ENCODE assay signal across 18 cellular contexts in genomic region chr7:111530356-111530668, GRCh38. TPM values are rescaled to one million over a fixed set of nuclear protein-coding genes. Genes with fewer than 3 reads are reported as not detected.
DNase-seq lines count a peak whose midpoint lies in the region; ATAC-seq, FAIRE-seq and TF ChIP-seq lines count a peak whose summit lies in the region.
"Had no signal": no experiment of that assay in that cellular context is flagged by ENCODE, and none has a peak within 500 bp of the region (broad histone marks: within the 10 kb centered on the region; RNA-seq: fewer than 3 reads in every experiment).

No MANE protein-coding gene starts in this region.

- ATAC-seq in A549 (peak; percentile 44 to 66; a peak in 4 of 6 replicates), RWPE2 (ENCODE audit: low read depth) (no peak), K562 (no peak)
- no peak for ATAC-seq in stimulated activated memory B cell treated with anti-CD40 and anti-IgM and Interleukin-4, amounts not matched to agents 10 μg/mL and 1 μg/mL and 100 μg/mL, for 72 hours

- CTCF ChIA-PET in A549 (lab: Yijun Ruan, JAX): no interaction called here
- CTCF ChIA-PET in K562 (lab: Yijun Ruan, JAX; ENCODE audit: low intra/inter-chr PET ratio): interaction anchor here (0.6 kb wide), 1 partner anchor 38 kb away, joined by 4 read pairs; no protein-coding TSS in a partner anchor

- no peaks in the 10 kb centered on the region for H3K27me3 Mint-ChIP-seq in stimulated activated memory B cell treated with anti-CD40 and anti-IgM and Interleukin-4, amounts not matched to agents 10 μg/mL and 1 μg/mL and 100 μg/mL, for 72 hours
- peaks cover 0 to 3% (median 0%) of the 10 kb centered on the region in 3 donors for H3K27me3 Mint-ChIP-seq in CD14-positive monocyte (ENCODE audit: low read depth in 3 of 3)
- H3K27me3 Mint-ChIP-seq in type B pancreatic cell: no peaks in the 10 kb centered on the region
- H3K27me3 Mint-ChIP-seq: B cell; CD4-positive, alpha-beta T cell had no signal

- H3K27me3 ChIP-seq in RWPE2 (ENCODE audit: insufficient read depth, poor library complexity, severe bottlenecking) (no peaks in the 10 kb centered on the region), K562 (ENCODE audit: control insufficient read depth in 2 of 2, insufficient read depth in 2 of 2, low read length in 2 of 2) (no peaks in the 10 kb centered on the region), transverse colon (no peaks in the 10 kb centered on the region)
- H3K27me3 ChIP-seq: BLaER1 had no signal

- no peak overlapping the region for H3K4me3 Mint-ChIP-seq in stimulated activated memory B cell treated with anti-CD40 and anti-IgM and Interleukin-4, amounts not matched to agents 10 μg/mL and 1 μg/mL and 100 μg/mL, for 72 hours
- H3K4me3 Mint-ChIP-seq in CD14-positive monocyte (no peak overlapping the region), type B pancreatic cell (no peak overlapping the region)
- H3K4me3 Mint-ChIP-seq: B cell; CD4-positive, alpha-beta T cell; HFFc6 had no signal

- H3K36me3 ChIP-seq in RWPE2 (ENCODE audit: low read depth): peaks cover 7% of the 10 kb centered on the region; the same call in 1 of the 2 replicates
- H3K36me3 ChIP-seq in K562 (ENCODE audit: control insufficient read depth, insufficient read depth, low read length): no peaks in the 10 kb centered on the region
- no peaks in the 10 kb centered on the region for H3K36me3 ChIP-seq in transverse colon
- H3K36me3 ChIP-seq: BLaER1, HAP-1 had no signal

- no peak overlapping the region for H2AFZ ChIP-seq in K562 (ENCODE audit: low read depth, low read length)

- TF ChIP-seq CTCF in A549 (IDR thresholded peaks at IDR 0.05) (no peak), RWPE2 (IDR thresholded peaks at IDR 0.05; ENCODE audit: poor library complexity, severe bottlenecking) (no peak), K562 (IDR thresholded peaks at IDR 0.05 in 2 of 3, conservative IDR thresholded peaks at IDR 0.05 in 1 of 3; ENCODE audit: insufficient read depth in 2 of 3, low read depth in 1 of 3, low read length in 3 of 3) (no peak), transverse colon (IDR thresholded peaks at IDR 0.05) (no peak), CD14-positive monocyte (IDR thresholded peaks at IDR 0.05) (no peak), type B pancreatic cell (conservative IDR thresholded peaks at IDR 0.05) (no peak)

- H3K79me2 ChIP-seq in K562 (ENCODE audit: control insufficient read depth, insufficient read depth, low read length): no peaks in the 10 kb centered on the region

- TF ChIP-seq POLR2A in A549 (IDR thresholded peaks at IDR 0.05; ENCODE audit: low read length) (no peak), K562 (conservative IDR thresholded peaks at IDR 0.05) (no peak), transverse colon (IDR thresholded peaks at IDR 0.05) (no peak)

- BruUV-seq in K562 (replicated peaks; lab: Mats Ljungman, UMichigan): no TSS peak

- peak overlapping the region; percentile 61 for H3K27ac Mint-ChIP-seq in stimulated activated memory B cell treated with anti-CD40 and anti-IgM and Interleukin-4, amounts not matched to agents 10 μg/mL and 1 μg/mL and 100 μg/mL, for 72 hours
- H3K27ac Mint-ChIP-seq in CD14-positive monocyte (no peak overlapping the region), type B pancreatic cell (no peak overlapping the region)
- H3K27ac Mint-ChIP-seq: B cell; CD4-positive, alpha-beta T cell; HFFc6 had no signal

- peaks cover 60% of the 10 kb centered on the region for H3K4me1 Mint-ChIP-seq in stimulated activated memory B cell treated with anti-CD40 and anti-IgM and Interleukin-4, amounts not matched to agents 10 μg/mL and 1 μg/mL and 100 μg/mL, for 72 hours
- H3K4me1 Mint-ChIP-seq in CD14-positive monocyte (peaks cover 24% of the 10 kb centered on the region), type B pancreatic cell (ENCODE audit: unreplicated experiment) (peaks cover 15% of the 10 kb centered on the region)

- H3K9ac ChIP-seq in K562 (ENCODE audit: insufficient read depth in 1 of 2, low read depth in 2 of 2, low read length in 2 of 2): no peak overlapping the region
- H3K9ac ChIP-seq: BLaER1 had no signal

- POLR2A ChIA-PET in A549 (lab: Yijun Ruan, JAX) (no interaction called here), K562 (lab: Yijun Ruan, JAX) (no interaction called here)

- DNase-seq in A549 (ENCODE audit: low read depth in 1 of 2, low spot score in 1 of 2) (no peak), RWPE2 (ENCODE audit: low spot score) (no peak), K562 (ENCODE audit: extremely low read depth in 1 of 4, low spot score in 3 of 4) (no peak), transverse colon (no peak), CD14-positive monocyte (ENCODE audit: low spot score) (no peak), type B pancreatic cell (ENCODE audit: extremely low spot score, unreplicated experiment) (no peak)
- DNase-seq: Caco-2; CD4-positive, alpha-beta T cell; DMS153; DND-41; GOT3; HFFc6 had no signal

- H3K4me1 ChIP-seq in A549: peaks cover 65% of the 10 kb centered on the region
- H3K4me1 ChIP-seq in RWPE2 (ENCODE audit: insufficient read depth, poor library complexity, severe bottlenecking): no peaks in the 10 kb centered on the region
- H3K4me1 ChIP-seq in K562 (replicated peaks in 1 of 2; ENCODE audit: control insufficient read depth in 2 of 2, insufficient read depth in 2 of 2, low read length in 2 of 2): peaks cover 0 to 26% of the 10 kb centered on the region in 2 experiments; a peak in 3 of 5 replicates
- H3K4me1 ChIP-seq in transverse colon: peaks cover 0 to 11% (median 0%) of the 10 kb centered on the region in 4 donors
- H3K4me1 ChIP-seq: Caco-2 had no signal

- H3K4me2 ChIP-seq in A549: peak overlapping the region; percentile 74
- H3K4me2 ChIP-seq in K562 (ENCODE audit: insufficient read depth, low read length): no peak overlapping the region
- H3K4me2 ChIP-seq: BLaER1 had no signal

- FAIRE-seq in A549 (lab: Jason Lieb, UNC) (no peak), K562 (lab: Jason Lieb, UNC) (no peak)
- FAIRE-seq: G401.6, GM12892 had no signal

- intact Hi-C loops in K562 (cut with micrococcal nuclease) (no loop called here), transverse colon (cut with DNase I; ENCODE audit: low total_unique reads) (no loop called here), CD14-positive monocyte (cut with micrococcal nuclease) (no loop called here)

- H3K9me3 ChIP-seq in A549 (no peaks in the 10 kb centered on the region), RWPE2 (ENCODE audit: severe bottlenecking) (peaks cover 4% of the 10 kb centered on the region), K562 (replicated peaks; ENCODE audit: control insufficient read depth, insufficient read depth, low read depth, low read length) (no peaks in the 10 kb centered on the region), transverse colon (no peaks in the 10 kb centered on the region)
- H3K9me3 ChIP-seq: BLaER1, Caco-2, HAP-1 had no signal

- TF ChIP-seq RAD21 in A549 (conservative IDR thresholded peaks at IDR 0.05 in 1 of 2, IDR thresholded peaks at IDR 0.05 in 1 of 2) (no peak), K562 (CRISPR knock-in tag; conservative IDR thresholded peaks at IDR 0.05 in 1 of 2, IDR thresholded peaks at IDR 0.05 in 1 of 2) (no peak)

- in situ Hi-C loops in K562 (cut with MboI): no loop called here
- in situ Hi-C loops in transverse colon (cut with MboI; ENCODE audit: low pct_ligation_motif_present in 1 of 4, low pct_unique_long_range_greater_than_20kb in 1 of 4, low sequenced_read_pairs in 3 of 4): no loop called here

- peak overlapping the region; percentile 76 to 85; a peak in 4 of 6 replicates for H3K27ac ChIP-seq in A549
- peak overlapping the region; percentile 11 for H3K27ac ChIP-seq in RWPE2 (ENCODE audit: poor library complexity, severe bottlenecking)
- H3K27ac ChIP-seq in K562 (ENCODE audit: extremely low read depth, low read depth, low read length): no peak overlapping the region
- H3K27ac ChIP-seq in transverse colon: no peak overlapping the region
- H3K27ac ChIP-seq: BLaER1 had no signal

- no peaks in the 10 kb centered on the region for H3K9me3 Mint-ChIP-seq in stimulated activated memory B cell treated with anti-CD40 and anti-IgM and Interleukin-4, amounts not matched to agents 10 μg/mL and 1 μg/mL and 100 μg/mL, for 72 hours
- H3K9me3 Mint-ChIP-seq in CD14-positive monocyte (no peaks in the 10 kb centered on the region), type B pancreatic cell (no peaks in the 10 kb centered on the region)
- H3K9me3 Mint-ChIP-seq: CD4-positive, alpha-beta T cell; HFFc6 had no signal

- H4K20me1 ChIP-seq in K562 (replicated peaks; ENCODE audit: control insufficient read depth, insufficient read depth, low read length): no peaks in the 10 kb centered on the region
- H4K20me1 ChIP-seq: BLaER1 had no signal

- TF ChIP-seq EP300 in A549 (IDR thresholded peaks at IDR 0.05): no peak
- TF ChIP-seq EP300 in K562 (IDR thresholded peaks at IDR 0.05; ENCODE audit: low read length): no peak
- no peak for TF ChIP-seq EP300 in transverse colon (IDR thresholded peaks at IDR 0.05; ENCODE audit: low read depth)

- no peaks in the 10 kb centered on the region for H3K9me1 ChIP-seq in K562 (ENCODE audit: control insufficient read depth, insufficient read depth, low read length)

- no peak overlapping the region for H3K4me3 ChIP-seq in A549
- no peak overlapping the region for H3K4me3 ChIP-seq in RWPE2 (ENCODE audit: severe bottlenecking)
- H3K4me3 ChIP-seq in K562: no peak overlapping the region
- H3K4me3 ChIP-seq in transverse colon: no peak overlapping the region
- H3K4me3 ChIP-seq: BLaER1, HAP-1 had no signal

- peaks cover 6% of the 10 kb centered on the region for H3K36me3 Mint-ChIP-seq in stimulated activated memory B cell treated with anti-CD40 and anti-IgM and Interleukin-4, amounts not matched to agents 10 μg/mL and 1 μg/mL and 100 μg/mL, for 72 hours
- H3K36me3 Mint-ChIP-seq in CD14-positive monocyte: no peaks in the 10 kb centered on the region
- H3K36me3 Mint-ChIP-seq in type B pancreatic cell: no peaks in the 10 kb centered on the region

RNA-seq across cellular contexts. Expression of gene IMMP2L, which starts 32.0 kb away (rescaled TPM):
- polyA plus RNA-seq in A549 (2011; rRNA removed) (18.8 and 23.8 TPM in 2 replicates), A549 (2017; fragmentation: RNase III; extraction: RNeasy Plus Mini Kit Qiagen cat#74134 plus additional on column Dnase treatment) (10.6 to 16.8 TPM (median 16.1 TPM) in 3 replicates), K562 (2011; rRNA removed) (21.7 and 29.7 TPM in 2 replicates), K562 (2014; fragmentation: Illumina TruSeq; extraction: Trizol) (37.3 and 39.6 TPM in 2 replicates), K562 (2014; fragmentation: Nextera tagmentation; extraction: Ambion mirVana) (100 to 1,000 TPM; 112 to 116 TPM), K562 (2014; rRNA removed) (33.7 and 35.1 TPM in 2 replicates), CD14-positive monocyte (1 to 10 TPM; 6.2 to 6.4 TPM)
- 6.8 and 13.5 TPM in 2 replicates for polyA plus RNA-seq in A549 (2012; cell fraction: cytosol; rRNA removed)
- polyA plus RNA-seq in A549 (2012; cell fraction: nucleus; rRNA removed): 2.5 and 4.4 TPM in 2 replicates
- polyA minus RNA-seq in A549 (2011; rRNA and poly(A)+ RNA removed): 15.4 and 25.0 TPM in 2 replicates
- total RNA-seq in K562 (2011; cell fraction: chromatin; rRNA removed; ENCODE audit: low replicate concordance): 70.2 and 124 TPM in 2 replicates
- 46.2 and 55.4 TPM in 2 replicates for total RNA-seq in K562 (2011; cell fraction: nucleolus; rRNA removed)
- 77.4 and 131 TPM in 2 replicates for total RNA-seq in K562 (2011; cell fraction: nucleoplasm; rRNA removed)
- total RNA-seq in K562 (2014; rRNA removed) (46.1 and 46.8 TPM in 2 replicates), K562 (2014; rRNA removed; fragmentation: Illumina TruSeq; extraction: Trizol) (59.6 and 62.0 TPM in 2 replicates), K562 (2015; rRNA removed; fragmentation: Illumina TruSeq; extraction: Trizol) (46.1 and 61.3 TPM in 2 replicates), K562 (2021) (45.2 and 53.0 TPM in 2 replicates), transverse colon (10 to 100 TPM in 2 of 4 donors, 1 to 10 TPM in 2; 8.6 to 69.6 (median 10.9) TPM), type B pancreatic cell (ENCODE audit: low replicate concordance) (21.8 and 23.0 TPM in 2 replicates)
- 9.1 and 17.4 TPM in 2 replicates for polyA plus RNA-seq in K562 (2011; cell fraction: cytosol; rRNA removed)
- 33.0 and 40.5 TPM in 2 replicates for polyA plus RNA-seq in K562 (2011; cell fraction: nucleus; rRNA removed)
- 37.8 and 45.1 TPM in 2 replicates for polyA plus RNA-seq in K562 (2012)
- polyA minus RNA-seq in K562 (2011; rRNA and poly(A)+ RNA removed): 63.6 and 70.2 TPM in 2 replicates
- polyA minus RNA-seq in K562 (2011; cell fraction: cytosol; rRNA and poly(A)+ RNA removed): 6.2 and 12.0 TPM in 2 replicates
- 137 and 151 TPM in 2 replicates for polyA minus RNA-seq in K562 (2011; cell fraction: nucleus; rRNA and poly(A)+ RNA removed)

Comparison
In these comparisons a context has a peak if more than half of its experiments do, and no peak if none do; other contexts are left out.
1. ATAC-seq: peak in A549 (2 of 2); none in RWPE2 (single experiment), K562 (single experiment) and stimulated activated memory B cell treated with anti-CD40 and anti-IgM and Interleukin-4, amounts not matched to agents 10 μg/mL and 1 μg/mL and 100 μg/mL, for 72 hours (single experiment).
2. H3K27ac ChIP-seq: peak in A549 (2 of 2) and RWPE2 (single experiment); none in K562 (single experiment) and transverse colon (0 of 4).